ENCODE assay signal across 1 cellular context in genomic region chr9:136750526-136750925, GRCh38.
TF ChIP-seq lines count a peak whose summit lies in the region.

No MANE protein-coding gene starts in this region.

TF ChIP-seq in IMR-90, 13 proteins besides CTCF, POLR2A, EP300 and RAD21:
- TF ChIP-seq MAZ (IDR thresholded peaks at IDR 0.05; ENCODE audit: borderline replicate concordance, low read depth, low read length): no peak
- TF ChIP-seq CEBPB (IDR thresholded peaks at IDR 0.05; ENCODE audit: low read depth, low read length): no peak
- no peak for TF ChIP-seq RFX5 (IDR thresholded peaks at IDR 0.05; ENCODE audit: low read depth, low read length)
- no peak for TF ChIP-seq MXI1 (IDR thresholded peaks at IDR 0.05; ENCODE audit: borderline replicate concordance, low read depth, low read length)
- no peak for TF ChIP-seq CHD1 (IDR thresholded peaks at IDR 0.05; ENCODE audit: low read depth, low read length)
- no peak for TF ChIP-seq ELK1 (IDR thresholded peaks at IDR 0.05; ENCODE audit: borderline replicate concordance, low read depth, low read length)
- TF ChIP-seq MAFK (IDR thresholded peaks at IDR 0.05; ENCODE audit: low read depth, low read length): no peak
- no peak for TF ChIP-seq SMC3 (IDR thresholded peaks at IDR 0.05; ENCODE audit: low read depth, low read length)
- no peak for TF ChIP-seq NFE2L2 (IDR thresholded peaks at IDR 0.05; ENCODE audit: low read depth, low read length)
- no peak for TF ChIP-seq USF2 (IDR thresholded peaks at IDR 0.05; ENCODE audit: low read depth, low read length)
- no peak for TF ChIP-seq FOS (IDR thresholded peaks at IDR 0.05; ENCODE audit: low read depth, low read length)
- TF ChIP-seq BHLHE40 (IDR thresholded peaks at IDR 0.05; ENCODE audit: low read depth, low read length): no peak
- TF ChIP-seq RCOR1 (IDR thresholded peaks at IDR 0.05; ENCODE audit: insufficient replicate concordance, low read length): no peak
